ENCODE assay signal across 27 cellular contexts in the genomic region with DNA sequence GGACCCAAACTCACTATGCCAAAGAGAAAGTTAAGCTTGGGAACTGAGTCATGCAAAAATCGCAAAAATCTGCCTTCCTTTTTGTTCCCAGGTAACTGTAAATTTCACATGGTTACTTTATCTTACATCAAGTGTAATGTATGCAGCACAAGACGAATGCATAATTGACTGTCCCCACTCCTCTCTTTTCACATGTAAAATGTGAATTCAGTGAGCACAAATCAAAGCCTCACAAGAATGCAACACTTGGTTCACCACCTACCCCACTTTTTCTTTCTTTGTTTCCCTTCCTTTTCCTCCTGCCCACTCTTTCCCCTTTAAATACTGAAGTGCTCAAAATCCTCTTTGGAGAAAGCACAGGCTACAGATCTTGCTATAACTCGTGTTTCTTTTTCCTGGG. TPM values are rescaled to one million over a fixed set of nuclear protein-coding genes. Genes with fewer than 3 reads are reported as not detected.
"Had no signal": no experiment of that assay in that cellular context is flagged by ENCODE, and none has a peak within 500 bp of the region (broad histone marks: within the 10 kb centered on the region; RNA-seq: fewer than 3 reads in every experiment).

No MANE protein-coding gene starts in this region.

- H3K4me3 ChIP-seq: SK-N-MC had no signal

- H3K27me3 Mint-ChIP-seq: activated CD8-positive, alpha-beta memory T cell treated with anti-CD3 and anti-CD28 coated beads, Interleukin-2, amount 10 ng/mL, durations not matched to agents 7 days and 5 days; brain had no signal

- H3K27ac Mint-ChIP-seq: activated CD8-positive, alpha-beta memory T cell treated with anti-CD3 and anti-CD28 coated beads, Interleukin-2, amount 10 ng/mL, durations not matched to agents 7 days and 5 days; activated naive CD4-positive, alpha-beta T cell treated with anti-CD3 and anti-CD28 coated beads, Interleukin-2, amount 50 U/mL, for 24 hours; activated T-cell treated with anti-CD3 and anti-CD28 coated beads, Interleukin-2, amount 50 U/mL, for 24 hours; activated T-helper 1 cell treated with anti-CD3 and anti-CD28 coated beads, Interleukin-12 subunit alpha, Interleukin-12 subunit beta, Interleukin-2, Interleukin-4 antibody, amounts not matched to agents 30 ng/mL and 10 ng/mL and 1 ng/mL, durations not matched to agents 14 hours and 24 hours and 36 hours had no signal

- DNase-seq: activated CD4-positive, alpha-beta T cell treated with anti-CD3 and anti-CD28 coated beads for 48 hours; activated CD4-positive, alpha-beta T cell treated with anti-CD3 and anti-CD28 coated beads, Interleukin-2, amount 50 U/mL, for 4 hours; activated CD4-positive, CD25-positive, alpha-beta regulatory T cell treated with anti-CD3 and anti-CD28 coated beads, Interleukin-2, amount 50 U/mL, for 72 hours; activated CD8-positive, alpha-beta memory T cell treated with anti-CD3 and anti-CD28 coated beads, Interleukin-2, amount 10 ng/mL, durations not matched to agents 7 days and 5 days; activated effector memory CD4-positive, alpha-beta T cell treated with Interleukin-2 at 50 U/mL for 16 hours; activated naive CD4-positive, alpha-beta T cell; activated T-cell treated with anti-CD3 and anti-CD28 coated beads, Interleukin-2, amount 50 U/mL, for 24 hours; amygdala; Kasumi-1; NCI-H146; NCI-H2029; NCI-H2107; NCI-H345; NCI-H510A; NCI-H526 treated with DMSO at 0.1 percent for 48 hours; NCI-H82; OCI-M1; RPMI8226; T-helper 1 cell; WERI-Rb-1 had no signal

- H3K36me3 ChIP-seq: WERI-Rb-1 had no signal

- ATAC-seq: activated CD8-positive, alpha-beta memory T cell treated with anti-CD3 and anti-CD28 coated beads, Interleukin-2, amount 10 ng/mL, durations not matched to agents 7 days and 5 days; Panc1; Right ventricle myocardium inferior had no signal

- H3K36me3 Mint-ChIP-seq: activated CD8-positive, alpha-beta memory T cell treated with anti-CD3 and anti-CD28 coated beads, Interleukin-2, amount 10 ng/mL, durations not matched to agents 7 days and 5 days; activated naive CD4-positive, alpha-beta T cell treated with anti-CD3 and anti-CD28 coated beads, Interleukin-2, amount 50 U/mL, for 24 hours; brain had no signal

- H3K27ac ChIP-seq: SK-N-MC, WERI-Rb-1 had no signal

- H3K9me3 Mint-ChIP-seq: activated naive CD4-positive, alpha-beta T cell treated with anti-CD3 and anti-CD28 coated beads, Interleukin-2, amount 50 U/mL, for 24 hours; activated T-cell treated with anti-CD3 and anti-CD28 coated beads, Interleukin-2, amount 50 U/mL, for 24 hours; activated T-helper 1 cell treated with anti-CD3 and anti-CD28 coated beads, Interleukin-12 subunit alpha, Interleukin-12 subunit beta, Interleukin-2, Interleukin-4 antibody, amounts not matched to agents 30 ng/mL and 10 ng/mL and 1 ng/mL, durations not matched to agents 14 hours and 24 hours and 36 hours; central memory CD8-positive, alpha-beta T cell had no signal

- H3K4me1 Mint-ChIP-seq: activated CD8-positive, alpha-beta memory T cell treated with anti-CD3 and anti-CD28 coated beads, Interleukin-2, amount 10 ng/mL, durations not matched to agents 7 days and 5 days; activated naive CD4-positive, alpha-beta T cell treated with anti-CD3 and anti-CD28 coated beads, Interleukin-2, amount 50 U/mL, for 24 hours; central memory CD8-positive, alpha-beta T cell had no signal

- H3K4me3 Mint-ChIP-seq: activated CD8-positive, alpha-beta memory T cell treated with anti-CD3 and anti-CD28 coated beads, Interleukin-2, amount 10 ng/mL, durations not matched to agents 7 days and 5 days; activated naive CD4-positive, alpha-beta T cell treated with anti-CD3 and anti-CD28 coated beads, Interleukin-2, amount 50 U/mL, for 24 hours; activated T-cell treated with anti-CD3 and anti-CD28 coated beads, Interleukin-2, amount 50 U/mL, for 24 hours; activated T-helper 1 cell treated with anti-CD3 and anti-CD28 coated beads, Interleukin-12 subunit alpha, Interleukin-12 subunit beta, Interleukin-2, Interleukin-4 antibody, amounts not matched to agents 30 ng/mL and 10 ng/mL and 1 ng/mL, durations not matched to agents 14 hours and 24 hours and 36 hours; brain; central memory CD8-positive, alpha-beta T cell had no signal

RNA-seq across cellular contexts. Expression of a gene that starts 53.2 kb away (rescaled TPM):
- total RNA-seq: activated T-helper 1 cell treated with anti-CD3 and anti-CD28 coated beads, Interleukin-12 subunit alpha, Interleukin-12 subunit beta, Interleukin-2, Interleukin-4 antibody, amounts not matched to agents 30 ng/mL and 10 ng/mL and 1 ng/mL, durations not matched to agents 14 hours and 24 hours and 36 hours had no signal
